8 cellular contexts compared by ENCODE assay signal in the genomic region with DNA sequence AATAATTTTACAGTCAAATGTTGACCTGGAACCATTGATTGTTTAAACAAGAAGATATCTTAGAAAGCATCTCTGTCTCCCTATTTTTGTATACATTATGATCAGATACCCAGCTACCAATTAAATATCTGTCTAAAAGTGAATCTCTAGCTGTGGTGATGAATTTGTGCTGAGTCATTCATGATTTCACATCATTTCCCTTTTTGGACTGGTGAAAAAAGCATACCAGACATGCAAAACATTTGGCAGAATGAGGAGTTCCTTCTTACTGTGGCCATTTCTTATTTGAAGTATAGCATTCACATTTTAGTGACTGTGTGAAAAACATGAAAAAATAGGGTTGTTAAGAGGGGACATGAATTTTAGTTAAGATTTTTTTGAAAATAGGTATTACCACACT.
DNase-seq lines count a peak whose midpoint lies in the region; ATAC-seq and TF ChIP-seq lines count a peak whose summit lies in the region.

No MANE protein-coding gene starts in this region.

- H3K4me3 ChIP-seq in epithelial cell of esophagus (ENCODE audit: low read length) = no peak overlapping the region
- H3K4me3 ChIP-seq in left ventricle myocardium inferior = no peak overlapping the region
- H3K4me3 ChIP-seq in tibial artery = no peak overlapping the region

- H3K36me3 ChIP-seq in left ventricle myocardium inferior (no peaks in the 10 kb centered on the region), tibial artery (no peaks in the 10 kb centered on the region)

- peak; percentile 61 for DNase-seq in GDM1 (lab: John Stamatoyannopoulos, UW)
- DNase-seq in LHCN-M2 (ENCODE audit: low read depth) = peak; percentile 68
- DNase-seq in epithelial cell of esophagus (ENCODE audit: low read depth) = peak; percentile 66
- no peak for DNase-seq in left ventricle myocardium inferior
- no peak for DNase-seq in tibial artery
- no peak for DNase-seq in NCI-H69 (lab: John Stamatoyannopoulos, UW)
- no peak for DNase-seq in activated CD4-positive, alpha-beta T cell treated with anti-CD3 and anti-CD28 coated beads for 48 hours

- H3K27me3 ChIP-seq in left ventricle myocardium inferior (ENCODE audit: low read depth) (no peaks in the 10 kb centered on the region), tibial artery (no peaks in the 10 kb centered on the region)

- peak; percentile 93 for ATAC-seq in GM21723 (IDR thresholded peaks at IDR 0.05; ENCODE audit: unreplicated experiment)

- no peak overlapping the region for H3K27ac ChIP-seq in left ventricle myocardium inferior (replicated peaks)
- H3K27ac ChIP-seq in tibial artery = no peak overlapping the region

- H3K4me1 ChIP-seq in left ventricle myocardium inferior (peaks cover 7% of the 10 kb centered on the region), tibial artery (peaks cover 0 to 23% (median 0%) of the 10 kb centered on the region in 4 donors)

- intact Hi-C loops in left ventricle myocardium inferior (cut with micrococcal nuclease) (no loop called here), tibial artery (cut with DNase I; ENCODE audit: low total_unique reads) (no loop called here)

- H3K9me3 ChIP-seq in left ventricle myocardium inferior (replicated peaks) (no peaks in the 10 kb centered on the region), tibial artery (no peaks in the 10 kb centered on the region)

- TF ChIP-seq CTCF in epithelial cell of esophagus (IDR thresholded peaks at IDR 0.05; ENCODE audit: insufficient read depth, low read depth, low read length, missing control alignments) = no peak
- no peak for TF ChIP-seq CTCF in left ventricle myocardium inferior (IDR thresholded peaks at IDR 0.05; ENCODE audit: borderline replicate concordance)
- TF ChIP-seq CTCF in tibial artery (IDR thresholded peaks at IDR 0.05) = no peak

Comparison
In these comparisons a context has a peak if more than half of its experiments do, and no peak if none do; other contexts are left out.
1. DNase-seq: peak in GDM1 (single experiment), LHCN-M2 (single experiment) and epithelial cell of esophagus (single experiment); none in left ventricle myocardium inferior (single experiment), tibial artery (0 of 2), NCI-H69 (single experiment) and activated CD4-positive, alpha-beta T cell treated with anti-CD3 and anti-CD28 coated beads for 48 hours (single experiment).